In genomic region chr11:68065841-68066240, GRCh38 we compare ENCODE assay signal across 25 cellular contexts. TPM values are rescaled to one million over a fixed set of nuclear protein-coding genes. Genes with fewer than 3 reads are reported as not detected.
"Had no signal": no experiment of that assay in that cellular context is flagged by ENCODE, and none has a peak within 500 bp of the region (broad histone marks: within the 10 kb centered on the region; RNA-seq: fewer than 3 reads in every experiment).

No MANE protein-coding gene starts in this region.

- H3K27ac ChIP-seq: left ventricle myocardium inferior, ovary, right atrium auricular region, right lobe of liver, testis, thyroid gland, transverse colon, upper lobe of left lung, vagina had no signal

- H3K4me3 Mint-ChIP-seq: mesothelial cell of epicardium; naive B cell; natural killer cell; nephron progenitor cell; stimulated activated memory B cell treated with anti-CD40 and anti-IgM and Interleukin-4, amounts not matched to agents 10 μg/mL and 1 μg/mL and 100 μg/mL, for 72 hours; stimulated activated naive CD8-positive, alpha-beta T cell treated with anti-CD3 and anti-CD28 coated beads, Interleukin-15, amount 100 ng/mL, for 72 hours had no signal

- H3K36me3 ChIP-seq: ovary had no signal

- H3K9me3 Mint-ChIP-seq: mesothelial cell of epicardium; naive B cell; natural killer cell; nephron progenitor cell; stimulated activated memory B cell treated with anti-CD40 and anti-IgM and Interleukin-4, amounts not matched to agents 10 μg/mL and 1 μg/mL and 100 μg/mL, for 72 hours; stimulated activated naive CD8-positive, alpha-beta T cell treated with anti-CD3 and anti-CD28 coated beads, Interleukin-15, amount 100 ng/mL, for 72 hours had no signal

- H3K27ac Mint-ChIP-seq: mesothelial cell of epicardium; naive B cell; natural killer cell; nephron progenitor cell; progenitor cell of endocrine pancreas; stimulated activated memory B cell treated with anti-CD40 and anti-IgM and Interleukin-4, amounts not matched to agents 10 μg/mL and 1 μg/mL and 100 μg/mL, for 72 hours had no signal

- DNase-seq: islet precursor cell; left ventricle myocardium inferior; mesendoderm; naive B cell; natural killer cell; nephron progenitor cell; ovary; stimulated activated CD4-positive, alpha-beta T cell treated with anti-CD3 and anti-CD28 coated beads, Interleukin-1b, Interleukin-23, amount 100 ng/mL, for 48 hours; stimulated activated CD4-positive, alpha-beta T cell treated with anti-CD3 and anti-CD28 coated beads, Interleukin-2, amount 100 ng/mL, for 48 hours; stimulated activated CD4-positive, alpha-beta T cell treated with anti-CD3 and anti-CD28 coated beads, Interleukin-4, amount 100 ng/mL, for 4 hours; stimulated activated CD8-positive, alpha-beta memory T cell treated with anti-CD3 and anti-CD28 coated beads, Interleukin-4, amount 100 ng/mL, for 48 hours; stimulated activated naive CD4-positive, alpha-beta T cell treated with Interleukin-2 at 50 U/mL for 16 hours; stimulated activated naive CD8-positive, alpha-beta T cell treated with anti-CD3 and anti-CD28 coated beads, Interleukin-15, amount 100 ng/mL, for 72 hours; thyroid gland; transverse colon; upper lobe of left lung had no signal

- H3K27me3 ChIP-seq: ovary, right atrium auricular region, right lobe of liver, testis, thyroid gland, transverse colon, upper lobe of left lung, vagina had no signal

- ATAC-seq: natural killer cell; stimulated activated memory B cell treated with anti-CD40 and anti-IgM and Interleukin-4, amounts not matched to agents 10 μg/mL and 1 μg/mL and 100 μg/mL, for 72 hours; stimulated activated naive CD8-positive, alpha-beta T cell treated with anti-CD3 and anti-CD28 coated beads, Interleukin-15, amount 100 ng/mL, for 72 hours had no signal

- H3K27me3 Mint-ChIP-seq: naive B cell; progenitor cell of endocrine pancreas; stimulated activated memory B cell treated with anti-CD40 and anti-IgM and Interleukin-4, amounts not matched to agents 10 μg/mL and 1 μg/mL and 100 μg/mL, for 72 hours; stimulated activated naive CD8-positive, alpha-beta T cell treated with anti-CD3 and anti-CD28 coated beads, Interleukin-15, amount 100 ng/mL, for 72 hours had no signal

- H3K4me3 ChIP-seq: left ventricle myocardium inferior, lung, ovary, right atrium auricular region, right lobe of liver, smooth muscle cell, testis, thyroid gland, transverse colon, upper lobe of left lung, vagina had no signal

- H3K4me2 ChIP-seq: smooth muscle cell had no signal

- H3K4me1 ChIP-seq: right atrium auricular region, right lobe of liver, testis, thyroid gland, transverse colon, vagina had no signal

- H3K4me1 Mint-ChIP-seq: mesothelial cell of epicardium; naive B cell; natural killer cell; stimulated activated memory B cell treated with anti-CD40 and anti-IgM and Interleukin-4, amounts not matched to agents 10 μg/mL and 1 μg/mL and 100 μg/mL, for 72 hours; stimulated activated naive CD8-positive, alpha-beta T cell treated with anti-CD3 and anti-CD28 coated beads, Interleukin-15, amount 100 ng/mL, for 72 hours had no signal

- H3K9me3 ChIP-seq: left ventricle myocardium inferior, ovary, right atrium auricular region, right lobe of liver, testis, thyroid gland, transverse colon, upper lobe of left lung, vagina had no signal

RNA-seq across cellular contexts. Expression of gene ALDH3B1, which starts 55.7 kb away (rescaled TPM):
- total RNA-seq: progenitor cell of endocrine pancreas had no signal
